In the genomic region with DNA sequence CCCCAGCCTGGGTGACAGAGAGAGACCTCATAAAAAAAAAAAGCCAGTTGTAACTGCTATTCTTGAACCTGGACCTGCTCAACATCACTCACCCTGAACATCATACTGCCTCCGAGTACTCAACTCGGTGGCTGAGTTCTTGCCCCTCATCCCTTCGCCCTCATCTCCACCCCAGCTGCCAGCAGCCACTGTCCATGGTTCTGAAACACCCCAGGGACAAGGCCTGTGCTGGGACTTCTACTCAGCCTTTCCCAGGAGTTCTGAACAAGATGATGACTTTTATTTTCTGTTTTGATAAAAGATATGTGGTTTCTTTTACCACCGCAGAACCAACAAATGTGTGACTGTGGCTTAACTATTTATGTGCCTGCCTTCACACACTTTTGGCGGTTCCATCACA, we compare ENCODE assay signal across 1 cellular context.
TF ChIP-seq lines count a peak whose summit lies in the region.

No MANE protein-coding gene starts in this region.

TF ChIP-seq in HepG2, 621 proteins besides CTCF, POLR2A, EP300 and RAD21 (continued from another document):
- TF ChIP-seq TSC22D2 (CRISPR knock-in tag; IDR thresholded peaks at IDR 0.05; ENCODE audit: borderline replicate concordance) = 0 out of 2 replicates have a peak, but pooled peaks have one; percentile 53
- no peak for TF ChIP-seq MTF2 (CRISPR knock-in tag; IDR thresholded peaks at IDR 0.05; ENCODE audit: borderline replicate concordance)
- 0 out of 2 replicates have a peak, but pooled peaks have one; percentile 45 for TF ChIP-seq TGIF2 (CRISPR knock-in tag; IDR thresholded peaks at IDR 0.05)
- TF ChIP-seq, protein P1, sequence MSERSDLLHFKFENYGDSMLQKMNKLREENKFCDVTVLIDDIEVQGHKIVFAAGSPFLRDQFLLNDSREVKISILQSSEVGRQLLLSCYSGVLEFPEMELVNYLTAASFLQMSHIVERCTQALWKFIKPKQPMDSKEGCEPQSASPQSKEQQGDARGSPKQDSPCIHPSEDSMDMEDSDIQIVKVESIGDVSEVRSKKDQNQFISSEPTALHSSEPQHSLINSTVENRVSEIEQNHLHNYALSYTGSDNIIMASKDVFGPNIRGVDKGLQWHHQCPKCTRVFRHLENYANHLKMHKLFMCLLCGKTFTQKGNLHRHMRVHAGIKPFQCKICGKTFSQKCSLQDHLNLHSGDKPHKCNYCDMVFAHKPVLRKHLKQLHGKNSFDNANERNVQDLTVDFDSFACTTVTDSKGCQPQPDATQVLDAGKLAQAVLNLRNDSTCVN (CRISPR knock-in tag; IDR thresholded peaks at IDR 0.05; ENCODE audit: borderline replicate concordance) = peak; percentile 62; the same call in 1 of the 2 replicates
- TF ChIP-seq ERF (CRISPR knock-in tag; IDR thresholded peaks at IDR 0.05) = peak; percentile 27; the same call in 1 of the 2 replicates
- TF ChIP-seq RXRB (CRISPR knock-in tag; IDR thresholded peaks at IDR 0.05; ENCODE audit: borderline replicate concordance) = 0 out of 2 replicates have a peak, but pooled peaks have one; percentile 19
- peak; percentile 53 for TF ChIP-seq SALL1 (CRISPR knock-in tag; IDR thresholded peaks at IDR 0.05)
- TF ChIP-seq SAP130 (CRISPR knock-in tag; IDR thresholded peaks at IDR 0.05; ENCODE audit: low read depth) = peak; percentile 31; the same call in 1 of the 2 replicates
- peak; percentile 30; the same call in 1 of the 2 replicates for TF ChIP-seq HDAC2 (CRISPR knock-in tag; IDR thresholded peaks at IDR 0.05)
- TF ChIP-seq ZNF33A (CRISPR knock-in tag; IDR thresholded peaks at IDR 0.05; ENCODE audit: borderline replicate concordance) = no peak
- TF ChIP-seq, protein P2, sequence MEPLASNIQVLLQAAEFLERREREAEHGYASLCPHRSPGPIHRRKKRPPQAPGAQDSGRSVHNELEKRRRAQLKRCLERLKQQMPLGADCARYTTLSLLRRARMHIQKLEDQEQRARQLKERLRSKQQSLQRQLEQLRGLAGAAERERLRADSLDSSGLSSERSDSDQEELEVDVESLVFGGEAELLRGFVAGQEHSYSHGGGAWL (CRISPR knock-in tag; IDR thresholded peaks at IDR 0.05) = no peak
- no peak for TF ChIP-seq ZNF549 (CRISPR knock-in tag; IDR thresholded peaks at IDR 0.05)
- TF ChIP-seq ZNF781 (CRISPR knock-in tag; IDR thresholded peaks at IDR 0.05; ENCODE audit: borderline replicate concordance, not compliant biosample characterization) = no peak
- TF ChIP-seq, protein P3, sequence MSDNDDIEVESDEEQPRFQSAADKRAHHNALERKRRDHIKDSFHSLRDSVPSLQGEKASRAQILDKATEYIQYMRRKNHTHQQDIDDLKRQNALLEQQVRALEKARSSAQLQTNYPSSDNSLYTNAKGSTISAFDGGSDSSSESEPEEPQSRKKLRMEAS (IDR thresholded peaks at IDR 0.05) = no peak
- TF ChIP-seq AGO1 (IDR thresholded peaks at IDR 0.05; ENCODE audit: low read depth, low read length, poor library complexity, severe bottlenecking) = no peak
- TF ChIP-seq ZNF530 (CRISPR knock-in tag; IDR thresholded peaks at IDR 0.05; ENCODE audit: low read depth) = no peak
- TF ChIP-seq DNMT1 (CRISPR knock-in tag; IDR thresholded peaks at IDR 0.05) = no peak
- TF ChIP-seq SP5 (CRISPR knock-in tag; IDR thresholded peaks at IDR 0.05; ENCODE audit: borderline replicate concordance, low read depth) = no peak
- TF ChIP-seq ZFX (CRISPR knock-in tag; IDR thresholded peaks at IDR 0.05; ENCODE audit: low read depth) = no peak
- 0 out of 2 replicates have a peak, but pooled peaks have one; percentile 42 for TF ChIP-seq NKX3-1 (CRISPR knock-in tag; IDR thresholded peaks at IDR 0.05)
- no peak for TF ChIP-seq ZNF598 (CRISPR knock-in tag; IDR thresholded peaks at IDR 0.05; ENCODE audit: borderline replicate concordance)
- peak; percentile 68; the same call in 1 of the 2 replicates for TF ChIP-seq ZNF792 (CRISPR knock-in tag; IDR thresholded peaks at IDR 0.05)
- peak; percentile 66; the same call in 1 of the 2 replicates for TF ChIP-seq ZSCAN9 (CRISPR knock-in tag; IDR thresholded peaks at IDR 0.05; ENCODE audit: borderline replicate concordance)
- TF ChIP-seq ZNF761 (CRISPR knock-in tag; conservative IDR thresholded peaks at IDR 0.05) = no peak
- no peak for TF ChIP-seq ZFP41 (CRISPR knock-in tag; IDR thresholded peaks at IDR 0.05; ENCODE audit: borderline replicate concordance)
- TF ChIP-seq MIER2 (CRISPR knock-in tag; IDR thresholded peaks at IDR 0.05) = peak; percentile 96
- no peak for TF ChIP-seq ONECUT2 (CRISPR knock-in tag; IDR thresholded peaks at IDR 0.05)
- no peak for TF ChIP-seq ZNF768 (CRISPR knock-in tag; IDR thresholded peaks at IDR 0.05)
- TF ChIP-seq ZNF337 (CRISPR knock-in tag; IDR thresholded peaks at IDR 0.05; ENCODE audit: borderline replicate concordance, low read depth) = no peak
- TF ChIP-seq ARNT2 (CRISPR knock-in tag; IDR thresholded peaks at IDR 0.05; ENCODE audit: low read depth) = no peak
- TF ChIP-seq ZNF12 (CRISPR knock-in tag; IDR thresholded peaks at IDR 0.05) = no peak
- TF ChIP-seq RBAK (CRISPR knock-in tag; IDR thresholded peaks at IDR 0.05) = no peak
- no peak for TF ChIP-seq REL (CRISPR knock-in tag; conservative IDR thresholded peaks at IDR 0.05)
- peak; percentile 62 for TF ChIP-seq ZNF263 (CRISPR knock-in tag; IDR thresholded peaks at IDR 0.05)
- TF ChIP-seq, protein P4, sequence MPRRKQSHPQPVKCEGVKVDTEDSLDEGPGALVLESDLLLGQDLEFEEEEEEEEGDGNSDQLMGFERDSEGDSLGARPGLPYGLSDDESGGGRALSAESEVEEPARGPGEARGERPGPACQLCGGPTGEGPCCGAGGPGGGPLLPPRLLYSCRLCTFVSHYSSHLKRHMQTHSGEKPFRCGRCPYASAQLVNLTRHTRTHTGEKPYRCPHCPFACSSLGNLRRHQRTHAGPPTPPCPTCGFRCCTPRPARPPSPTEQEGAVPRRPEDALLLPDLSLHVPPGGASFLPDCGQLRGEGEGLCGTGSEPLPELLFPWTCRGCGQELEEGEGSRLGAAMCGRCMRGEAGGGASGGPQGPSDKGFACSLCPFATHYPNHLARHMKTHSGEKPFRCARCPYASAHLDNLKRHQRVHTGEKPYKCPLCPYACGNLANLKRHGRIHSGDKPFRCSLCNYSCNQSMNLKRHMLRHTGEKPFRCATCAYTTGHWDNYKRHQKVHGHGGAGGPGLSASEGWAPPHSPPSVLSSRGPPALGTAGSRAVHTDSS (CRISPR knock-in tag; conservative IDR thresholded peaks at IDR 0.05) = no peak
- TF ChIP-seq, protein P5, sequence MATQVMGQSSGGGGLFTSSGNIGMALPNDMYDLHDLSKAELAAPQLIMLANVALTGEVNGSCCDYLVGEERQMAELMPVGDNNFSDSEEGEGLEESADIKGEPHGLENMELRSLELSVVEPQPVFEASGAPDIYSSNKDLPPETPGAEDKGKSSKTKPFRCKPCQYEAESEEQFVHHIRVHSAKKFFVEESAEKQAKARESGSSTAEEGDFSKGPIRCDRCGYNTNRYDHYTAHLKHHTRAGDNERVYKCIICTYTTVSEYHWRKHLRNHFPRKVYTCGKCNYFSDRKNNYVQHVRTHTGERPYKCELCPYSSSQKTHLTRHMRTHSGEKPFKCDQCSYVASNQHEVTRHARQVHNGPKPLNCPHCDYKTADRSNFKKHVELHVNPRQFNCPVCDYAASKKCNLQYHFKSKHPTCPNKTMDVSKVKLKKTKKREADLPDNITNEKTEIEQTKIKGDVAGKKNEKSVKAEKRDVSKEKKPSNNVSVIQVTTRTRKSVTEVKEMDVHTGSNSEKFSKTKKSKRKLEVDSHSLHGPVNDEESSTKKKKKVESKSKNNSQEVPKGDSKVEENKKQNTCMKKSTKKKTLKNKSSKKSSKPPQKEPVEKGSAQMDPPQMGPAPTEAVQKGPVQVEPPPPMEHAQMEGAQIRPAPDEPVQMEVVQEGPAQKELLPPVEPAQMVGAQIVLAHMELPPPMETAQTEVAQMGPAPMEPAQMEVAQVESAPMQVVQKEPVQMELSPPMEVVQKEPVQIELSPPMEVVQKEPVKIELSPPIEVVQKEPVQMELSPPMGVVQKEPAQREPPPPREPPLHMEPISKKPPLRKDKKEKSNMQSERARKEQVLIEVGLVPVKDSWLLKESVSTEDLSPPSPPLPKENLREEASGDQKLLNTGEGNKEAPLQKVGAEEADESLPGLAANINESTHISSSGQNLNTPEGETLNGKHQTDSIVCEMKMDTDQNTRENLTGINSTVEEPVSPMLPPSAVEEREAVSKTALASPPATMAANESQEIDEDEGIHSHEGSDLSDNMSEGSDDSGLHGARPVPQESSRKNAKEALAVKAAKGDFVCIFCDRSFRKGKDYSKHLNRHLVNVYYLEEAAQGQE (IDR thresholded peaks at IDR 0.05; ENCODE audit: borderline replicate concordance in 1 of 2, low read depth in 1 of 2, low read length in 2 of 2) = peak; percentile 86 to 97
- no peak for TF ChIP-seq RBM22 (optimal IDR thresholded peaks at IDR 0.05; ENCODE audit: low read length)
- no peak for TF ChIP-seq KMT2B (CRISPR knock-in tag; IDR thresholded peaks at IDR 0.05)
